ENCODE assay signal across 31 cellular contexts in the genomic region with DNA sequence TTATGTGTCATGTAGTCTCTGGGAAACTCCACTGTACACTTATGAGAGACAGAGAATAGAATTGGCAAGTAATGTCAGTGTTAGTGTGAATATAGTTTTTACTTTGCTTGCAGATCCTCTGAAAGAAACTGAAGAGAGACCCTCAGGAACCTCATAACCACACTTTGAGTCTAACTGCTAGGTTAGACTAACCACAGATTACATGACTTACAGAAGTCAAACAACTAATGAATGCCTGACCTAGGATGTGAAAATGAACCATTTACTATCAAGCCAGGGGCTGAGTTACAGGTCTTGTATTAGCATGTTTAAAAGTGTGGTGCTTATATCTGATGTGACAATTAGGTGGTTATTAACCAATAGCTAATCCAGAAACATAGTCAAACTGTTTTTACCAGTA.
"Had no signal": no experiment of that assay in that cellular context is flagged by ENCODE, and none has a peak within 500 bp of the region (broad histone marks: within the 10 kb centered on the region; RNA-seq: fewer than 3 reads in every experiment).

No MANE protein-coding gene starts in this region.

- H3K36me3 ChIP-seq: ascending aorta, cardiac muscle cell, colonic mucosa had no signal

- ATAC-seq: activated CD8-positive, alpha-beta T cell treated with anti-CD3 and anti-CD28 coated beads, Interleukin-2, amount 10 ng/mL, durations not matched to agents 7 days and 5 days; activated naive CD8-positive, alpha-beta T cell treated with anti-CD3 and anti-CD28 coated beads, Interleukin-2, amount 50 U/mL, for 24 hours; activated T-cell treated with anti-CD3 and anti-CD28 coated beads, Interleukin-2, amount 50 U/mL, for 4 hours; activated T-cell treated with anti-CD3 and anti-CD28 coated beads, Interleukin-2, amount 50 U/mL, for 72 hours; activated T-helper 17 cell treated with anti-CD3 and anti-CD28 coated beads, Interleukin-2, amount 50 U/mL, for 72 hours had no signal

- H3K4me3 ChIP-seq: ascending aorta, cardiac muscle cell, colonic mucosa had no signal

- DNase-seq: activated B cell treated with CpG ODN at 0.5 μM for 24 hours; activated CD4-positive, alpha-beta memory T cell treated with anti-CD3 and anti-CD28 coated beads, Interleukin-2, amount 10 ng/mL, durations not matched to agents 7 days and 5 days; activated CD4-positive, alpha-beta T cell treated with anti-CD3 and anti-CD28 coated beads for 4 hours; activated CD4-positive, alpha-beta T cell treated with anti-CD3 and anti-CD28 coated beads, Interleukin-2, amount 10 ng/mL, durations not matched to agents 24 days and 14 days; activated CD4-positive, alpha-beta T cell treated with anti-CD3 and anti-CD28 coated beads, Interleukin-2, amount 50 U/mL, for 1 hour; activated CD4-positive, alpha-beta T cell treated with anti-CD3 and anti-CD28 coated beads, Interleukin-2, amount 50 U/mL, for 48 hours; activated CD4-positive, CD25-positive, alpha-beta regulatory T cell treated with anti-CD3 and anti-CD28 coated beads, Interleukin-2, amount 50 U/mL, for 72 hours; activated CD8-positive, alpha-beta memory T cell treated with anti-CD3 and anti-CD28 coated beads, Interleukin-2, amount 50 U/mL, for 4 hours; activated CD8-positive, alpha-beta T cell treated with anti-CD3 and anti-CD28 coated beads, Interleukin-2, amount 10 ng/mL, durations not matched to agents 7 days and 5 days; activated gamma-delta T cell; activated naive CD4-positive, alpha-beta T cell treated with anti-CD3 and anti-CD28 coated beads, Interleukin-2, amount 10 ng/mL, durations not matched to agents 7 days and 5 days; activated naive CD4-positive, alpha-beta T cell treated with Interleukin-2 at 50 U/mL for 16 hours; activated naive CD8-positive, alpha-beta T cell treated with anti-CD3 and anti-CD28 coated beads, Interleukin-2, amount 10 ng/mL, durations not matched to agents 7 days and 5 days; activated naive CD8-positive, alpha-beta T cell treated with anti-CD3 and anti-CD28 coated beads, Interleukin-2, amount 50 U/mL, for 24 hours; activated T-cell treated with anti-CD3 and anti-CD28 coated beads for 4 hours; activated T-cell treated with anti-CD3 and anti-CD28 coated beads, Interleukin-2, amount 50 U/mL, for 1 hour; activated T-cell treated with anti-CD3 and anti-CD28 coated beads, Interleukin-2, amount 50 U/mL, for 4 hours; activated T-cell treated with anti-CD3 and anti-CD28 coated beads, Interleukin-2, amount 50 U/mL, for 72 hours; amygdala; anterior cingulate cortex; caudate nucleus; cerebellar nuclear complex; colonic mucosa; T-helper 2 cell; T-helper 9 cell had no signal

- H3K9me3 ChIP-seq: ascending aorta, colonic mucosa had no signal

- FAIRE-seq: bronchial epithelial cell, TTC549 had no signal

- H3K27me3 ChIP-seq: ascending aorta, cardiac muscle cell, colonic mucosa had no signal

- H3K4me1 ChIP-seq: ascending aorta, colonic mucosa had no signal

- H3K27ac ChIP-seq: ascending aorta, cardiac muscle cell, colonic mucosa, VCaP had no signal
